9 cellular contexts compared by ENCODE assay signal in the genomic region with DNA sequence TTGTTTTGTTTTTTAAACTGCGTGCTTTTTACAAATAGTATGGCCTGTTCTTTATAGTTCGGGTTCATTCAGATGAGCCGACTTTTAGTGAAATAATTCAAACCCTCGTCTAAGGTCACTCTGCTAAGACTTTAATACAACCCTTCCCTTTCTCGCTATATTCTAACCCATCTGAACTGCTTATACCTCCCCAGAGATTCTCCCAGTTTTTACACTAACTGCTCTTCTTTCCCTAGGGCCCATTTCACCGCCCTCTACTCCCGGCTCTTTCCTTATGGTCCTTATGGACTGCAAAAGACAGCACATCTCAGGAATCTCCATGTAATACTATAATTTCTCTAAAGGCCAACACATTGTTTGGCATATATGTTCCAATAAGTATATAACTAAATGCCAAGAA. TPM values are rescaled to one million over a fixed set of nuclear protein-coding genes. Genes with fewer than 3 reads are reported as not detected.
DNase-seq lines count a peak whose midpoint lies in the region; ATAC-seq and TF ChIP-seq lines count a peak whose summit lies in the region.
"Had no signal": no experiment of that assay in that cellular context is flagged by ENCODE, and none has a peak within 500 bp of the region (broad histone marks: within the 10 kb centered on the region; RNA-seq: fewer than 3 reads in every experiment).

No MANE protein-coding gene starts in this region.

- H3K4me1 ChIP-seq in GM23248 (ENCODE audit: insufficient read depth) (peaks cover 18% of the 10 kb centered on the region), RWPE2 (ENCODE audit: insufficient read depth, poor library complexity, severe bottlenecking) (peaks cover 17% of the 10 kb centered on the region), psoas muscle (peaks cover 11% of the 10 kb centered on the region)

- TF ChIP-seq CTCF in RWPE2 (IDR thresholded peaks at IDR 0.05; ENCODE audit: poor library complexity, severe bottlenecking), result no peak
- no peak for TF ChIP-seq CTCF in epithelial cell of proximal tubule (conservative IDR thresholded peaks at IDR 0.05; ENCODE audit: low read depth, low read length)
- no peak for TF ChIP-seq CTCF in psoas muscle (IDR thresholded peaks at IDR 0.05)

- H3K4me3 ChIP-seq in GM23248 (peak overlapping the region; percentile 90), RWPE2 (ENCODE audit: severe bottlenecking) (peak overlapping the region; percentile 93), epithelial cell of proximal tubule (ENCODE audit: low read depth, low read length) (peak overlapping the region; percentile 98), psoas muscle (peak overlapping the region; percentile 97), H7 (ENCODE audit: insufficient read depth, low read depth, low read length) (no peak overlapping the region)

- in situ Hi-C loops in GM23248 (cut with MboI), result no loop called here

- H2AFZ ChIP-seq in GM23248, result no peak overlapping the region

- ATAC-seq in RWPE2 (ENCODE audit: low read depth), result no peak
- no peak for ATAC-seq in psoas muscle

- intact Hi-C loops in psoas muscle (cut with DNase I), result loop anchor here in 1 of 2 donors (10.0 kb wide), 1 partner anchor 361 kb away; the partner anchor contains the start of gene ATG14

- peaks cover 25% of the 10 kb centered on the region for H3F3A ChIP-seq in GM23248 (ENCODE audit: insufficient read depth)

- H3K9ac ChIP-seq in GM23248, result no peak overlapping the region; the same call in 1 of the 2 replicates

- no peaks in the 10 kb centered on the region for H3K9me2 ChIP-seq in GM23248 (ENCODE audit: insufficient read depth)

- WGBS in GM23248 (ENCODE audit: low coverage in 1 of 2, low lambda C conversion rate in 2 of 2, missing lambda C conversion rate in 2 of 2), 2 experiments, result 89 to 93% methylated on average over 7 of the region's 7 CpGs
- WGBS in psoas muscle, 3 donors, result 82 to 88% (median 86%) methylated on average over 7 of the region's 7 CpGs

- DNase-seq in GM23248 (no peak), RWPE2 (ENCODE audit: low spot score) (no peak), epithelial cell of proximal tubule (ENCODE audit: low read depth) (no peak), psoas muscle (no peak), NCI-H1105 treated with DMSO at 0.1 percent for 48 hours (lab: John Stamatoyannopoulos, UW) (no peak), H7 (no peak), COR-L47 (lab: John Stamatoyannopoulos, UW) (no peak)
- DNase-seq: activated CD4-positive, CD25-positive, alpha-beta regulatory T cell treated with anti-CD3 and anti-CD28 coated beads, Interleukin-2, amount 50 U/mL, for 72 hours; stimulated activated CD4-positive, alpha-beta T cell treated with anti-CD3 and anti-CD28 coated beads, Interleukin-4, amount 100 ng/mL, for 24 hours had no signal

- peaks cover 10% of the 10 kb centered on the region for H4K20me1 ChIP-seq in GM23248 (ENCODE audit: insufficient read depth)

- peaks cover 65% of the 10 kb centered on the region for H3K79me2 ChIP-seq in GM23248 (ENCODE audit: insufficient read depth)

- H3K9me3 ChIP-seq in GM23248 (ENCODE audit: low read depth) (no peaks in the 10 kb centered on the region), RWPE2 (ENCODE audit: severe bottlenecking) (no peaks in the 10 kb centered on the region), psoas muscle (no peaks in the 10 kb centered on the region)

- H3K4me2 ChIP-seq in GM23248 (ENCODE audit: unreplicated experiment), result peak overlapping the region; percentile 100

- H3K36me3 ChIP-seq in GM23248 (ENCODE audit: low read depth) (peaks cover 27% of the 10 kb centered on the region; the same call in 1 of the 2 replicates), RWPE2 (ENCODE audit: low read depth) (peaks cover 64% of the 10 kb centered on the region), psoas muscle (ENCODE audit: insufficient read depth in 1 of 2, low read depth in 1 of 2) (peaks cover 0 to 26% of the 10 kb centered on the region in 2 donors), H7 (replicated peaks; ENCODE audit: control insufficient read depth, insufficient read depth, low read length) (no peaks in the 10 kb centered on the region; the same call in 1 of the 2 replicates)

- H3K27me3 ChIP-seq in GM23248 (replicated peaks; ENCODE audit: insufficient read depth) (no peaks in the 10 kb centered on the region), RWPE2 (ENCODE audit: insufficient read depth, poor library complexity, severe bottlenecking) (no peaks in the 10 kb centered on the region), psoas muscle (ENCODE audit: insufficient read depth in 3 of 3, low read length in 2 of 3) (no peaks in the 10 kb centered on the region), H7 (ENCODE audit: control insufficient read depth, insufficient read depth, low read length) (no peaks in the 10 kb centered on the region)

- H3K27ac ChIP-seq in GM23248, result no peak overlapping the region
- H3K27ac ChIP-seq in RWPE2 (ENCODE audit: poor library complexity, severe bottlenecking), result peak overlapping the region; percentile 79
- H3K27ac ChIP-seq in psoas muscle, result peak overlapping the region; percentile 100

RNA-seq across cellular contexts. Expression of gene MAPK1IP1L, which starts 2.1 kb away (rescaled TPM):
- 79.4 and 92.6 TPM in 2 replicates for total RNA-seq in GM23248 (2014; rRNA removed; shearing (Covaris generic))
- polyA plus RNA-seq in GM23248 (2016; fragmentation: Nextera tagmentation; extraction: Ambion mirVana) (89.0 and 92.5 TPM in 2 replicates), psoas muscle (10 to 100 TPM; 17.6 to 46.2 (median 33.5) TPM)
- total RNA-seq in epithelial cell of proximal tubule (70.9 and 178 TPM in 2 replicates), psoas muscle (10 to 100 TPM; 34.1 to 60.1 (median 56.3) TPM)
- 45.7 and 51.0 TPM in 2 replicates for total RNA-seq in H7 (2014; rRNA removed; shearing (Covaris generic))

RNA-seq across cellular contexts. Expression of gene SOCS4, which starts 26.5 kb away (rescaled TPM):
- 15.7 TPM in 2 replicates for total RNA-seq in GM23248 (2014; rRNA removed; shearing (Covaris generic))
- polyA plus RNA-seq in GM23248 (2016; fragmentation: Nextera tagmentation; extraction: Ambion mirVana) (7.4 and 7.7 TPM in 2 replicates), psoas muscle (10 to 100 TPM in 1 of 3 donors, 1 to 10 TPM in 2; 4.1 to 23.7 (median 6.1) TPM)
- total RNA-seq in epithelial cell of proximal tubule (11.9 and 13.0 TPM in 2 replicates), psoas muscle (10 to 100 TPM in 3 of 4 donors, 1 to 10 TPM in 1; 9.7 to 17.0 (median 13.2) TPM)
- 7.7 and 9.8 TPM in 2 replicates for total RNA-seq in H7 (2014; rRNA removed; shearing (Covaris generic))

RNA-seq across cellular contexts. Expression of gene WDHD1, which starts 26.6 kb away (rescaled TPM):
- 6.3 and 9.6 TPM in 2 replicates for total RNA-seq in GM23248 (2014; rRNA removed; shearing (Covaris generic))
- polyA plus RNA-seq in GM23248 (2016; fragmentation: Nextera tagmentation; extraction: Ambion mirVana) (6.6 and 7.5 TPM in 2 replicates), psoas muscle (1 to 10 TPM in 1 of 3 donors, under 1 TPM in 2; 0.55 to 1.2 (median 0.95) TPM)
- total RNA-seq in epithelial cell of proximal tubule (18.9 and 19.6 TPM in 2 replicates), psoas muscle (1 to 10 TPM in 2 of 4 donors, under 1 TPM in 2; 0.86 to 2.0 (median 0.99) TPM)
- 39.4 and 70.4 TPM in 2 replicates for total RNA-seq in H7 (2014; rRNA removed; shearing (Covaris generic))
